ENCODE assay signal across 22 cellular contexts in the genomic region with DNA sequence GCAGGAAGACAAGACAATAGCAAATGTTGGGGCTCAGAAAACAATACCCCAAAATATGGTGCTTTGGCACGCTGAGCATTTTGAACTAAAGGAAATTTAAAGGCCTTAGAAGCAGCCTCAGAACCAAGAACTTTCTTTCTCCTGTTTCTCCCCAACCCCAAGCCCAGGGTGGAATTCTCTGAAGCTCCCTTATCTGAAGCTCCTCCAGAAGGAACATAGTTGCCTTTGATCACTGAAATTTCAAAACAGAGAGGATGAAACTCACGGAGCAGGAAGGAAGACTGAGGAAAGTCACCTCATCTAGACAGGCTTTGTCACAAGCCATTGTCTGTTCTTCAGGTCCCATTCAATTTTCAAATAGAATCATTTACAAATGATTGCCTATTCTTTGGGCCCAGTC.
"Had no signal": no experiment of that assay in that cellular context is flagged by ENCODE, and none has a peak within 500 bp of the region (broad histone marks: within the 10 kb centered on the region; RNA-seq: fewer than 3 reads in every experiment).

No MANE protein-coding gene starts in this region.

- H3K9ac ChIP-seq: neural progenitor cell had no signal

- ATAC-seq: esophagus mucosa, gastrocnemius medialis, heart right ventricle, left lung, lower lobe of right lung, mucosa of descending colon, natural killer cell, pancreas, right cardiac atrium had no signal

- H3K9me3 ChIP-seq: colonic mucosa, gastrocnemius medialis, heart right ventricle, left lung, lower lobe of right lung, mucosa of descending colon, pancreas, stomach, thoracic aorta, transverse colon had no signal

- H3K36me3 ChIP-seq: colonic mucosa, gastrocnemius medialis, left lung, lower lobe of right lung, neural progenitor cell, pancreas, thoracic aorta, transverse colon had no signal

- H3K4me3 Mint-ChIP-seq: natural killer cell, neural progenitor cell had no signal

- DNase-seq: colonic mucosa; dermis blood vessel endothelial cell; gastrocnemius medialis; heart right ventricle; hypothalamus; left lung; lower lobe of right lung; mucosa of descending colon; natural killer cell; nucleus accumbens; pancreas; right cardiac atrium; small intestine; stimulated activated CD4-positive, alpha-beta T cell treated with anti-CD3 and anti-CD28 coated beads, Interleukin-12 subunit alpha, Interleukin-12 subunit beta, amount 100 ng/mL, for 4 hours; stimulated activated naive CD4-positive, alpha-beta T cell; stomach; substantia nigra; transverse colon had no signal

- H3K4me1 Mint-ChIP-seq: natural killer cell, neural progenitor cell had no signal

- H3K4me1 ChIP-seq: colonic mucosa, gastrocnemius medialis, heart right ventricle, left lung, lower lobe of right lung, neural progenitor cell, pancreas, stomach, transverse colon had no signal

- H3K27ac ChIP-seq: colonic mucosa, gastrocnemius medialis, heart right ventricle, left lung, lower lobe of right lung, neural progenitor cell, pancreas, stomach, thoracic aorta, transverse colon had no signal

- H2AFZ ChIP-seq: neural progenitor cell had no signal

- H3K27me3 ChIP-seq: colonic mucosa, gastrocnemius medialis, heart right ventricle, left lung, neural progenitor cell, pancreas, stomach, transverse colon had no signal

- H3K27me3 Mint-ChIP-seq: progenitor cell of endocrine pancreas had no signal

- H3K9me3 Mint-ChIP-seq: natural killer cell, neural progenitor cell had no signal

- H3K27ac Mint-ChIP-seq: natural killer cell, neural progenitor cell, progenitor cell of endocrine pancreas had no signal

- H3K4me2 ChIP-seq: neural progenitor cell had no signal

- H3K36me3 Mint-ChIP-seq: natural killer cell, neural progenitor cell had no signal

- H3K4me3 ChIP-seq: colonic mucosa, gastrocnemius medialis, heart right ventricle, left lung, lower lobe of right lung, mucosa of descending colon, neural progenitor cell, pancreas, stomach, thoracic aorta, transverse colon had no signal
